Comparison of ENCODE assay signal across 8 cellular contexts in the genomic region with DNA sequence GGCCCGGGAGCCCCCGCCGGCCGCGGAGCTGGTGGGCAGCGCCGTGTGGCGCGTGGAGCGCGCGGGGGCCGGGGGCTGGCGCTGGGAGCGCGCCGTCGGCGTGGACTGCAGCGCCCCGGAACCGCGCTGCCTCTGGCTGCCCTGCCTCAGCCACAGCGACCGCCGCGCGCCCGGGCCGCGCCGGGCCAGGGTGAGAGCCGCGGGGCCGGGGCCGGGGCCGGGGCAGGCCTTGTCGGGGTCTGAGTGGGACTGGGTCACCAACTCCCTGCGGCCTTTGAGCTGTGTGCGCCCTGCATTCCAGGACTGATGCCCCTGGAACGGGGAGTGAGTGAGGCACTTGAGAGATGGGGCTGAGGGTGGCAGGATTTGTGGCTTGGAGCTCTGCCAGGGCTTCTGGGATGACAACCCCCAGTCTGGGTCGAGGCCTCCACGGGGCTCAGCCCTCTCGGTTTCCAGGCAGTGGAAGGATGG. TPM values are rescaled to one million over a fixed set of nuclear protein-coding genes. Genes with fewer than 3 reads are reported as not detected.
DNase-seq lines count a peak whose midpoint lies in the region; ATAC-seq and TF ChIP-seq lines count a peak whose summit lies in the region.

No MANE protein-coding gene starts in this region.

- H3K9me3 ChIP-seq in GM23248 (ENCODE audit: low read depth) = no peaks in the 10 kb centered on the region
- H3K9me3 ChIP-seq in RWPE2 (ENCODE audit: severe bottlenecking) = no peaks in the 10 kb centered on the region
- H3K9me3 ChIP-seq in gastrocnemius medialis = no peaks in the 10 kb centered on the region

- DNase-seq in GM23248 (peak; percentile 62), RWPE2 (ENCODE audit: low spot score) (peak; percentile 73), fibroblast of pulmonary artery (ENCODE audit: low read depth) (peak; percentile 58), gastrocnemius medialis (no peak), foreskin keratinocyte (no peak), NCI-H146 treated with DMSO at 0.1 percent for 48 hours (lab: John Stamatoyannopoulos, UW; ENCODE audit: unreplicated experiment) (no peak), NCI-H446 treated with DMSO at 0.1 percent for 48 hours (lab: John Stamatoyannopoulos, UW) (no peak), NAMALWA (ENCODE audit: low spot score) (no peak)

- H3K36me3 ChIP-seq in GM23248 (ENCODE audit: low read depth) (no peaks in the 10 kb centered on the region), RWPE2 (ENCODE audit: low read depth) (peaks cover 44% of the 10 kb centered on the region), gastrocnemius medialis (peaks cover 0 to 10% of the 10 kb centered on the region in 2 donors)

- intact Hi-C loops in gastrocnemius medialis (cut with DNase I; ENCODE audit: low total_unique reads) = no loop called here

- H3K27me3 ChIP-seq in GM23248 (replicated peaks; ENCODE audit: insufficient read depth) = no peaks in the 10 kb centered on the region
- no peaks in the 10 kb centered on the region for H3K27me3 ChIP-seq in RWPE2 (ENCODE audit: insufficient read depth, poor library complexity, severe bottlenecking)
- H3K27me3 ChIP-seq in gastrocnemius medialis = no peaks in the 10 kb centered on the region
- H3K27me3 ChIP-seq in foreskin keratinocyte = no peaks in the 10 kb centered on the region

- in situ Hi-C loops in GM23248 (cut with MboI) (no loop called here), gastrocnemius medialis (cut with MboI; ENCODE audit: low sequenced_read_pairs in 4 of 4) (no loop called here)

- H2AFZ ChIP-seq in GM23248 = no peak overlapping the region

- TF ChIP-seq CTCF in RWPE2 (IDR thresholded peaks at IDR 0.05; ENCODE audit: poor library complexity, severe bottlenecking) (no peak), fibroblast of pulmonary artery (IDR thresholded peaks at IDR 0.05; ENCODE audit: low read length, missing control alignments) (no peak), gastrocnemius medialis (IDR thresholded peaks at IDR 0.05 in 4 of 5, conservative IDR thresholded peaks at IDR 0.05 in 1 of 5) (no peak), foreskin keratinocyte (conservative IDR thresholded peaks at IDR 0.05) (no peak)

- peaks cover 88% of the 10 kb centered on the region for H3K79me2 ChIP-seq in GM23248 (ENCODE audit: insufficient read depth)

- peaks cover 26% of the 10 kb centered on the region for H3F3A ChIP-seq in GM23248 (ENCODE audit: insufficient read depth)

- H3K27ac ChIP-seq in GM23248 (peak overlapping the region; percentile 67), RWPE2 (ENCODE audit: poor library complexity, severe bottlenecking) (peak overlapping the region; percentile 99), gastrocnemius medialis (peak overlapping the region; percentile 73 to 87 (median 82)), foreskin keratinocyte (no peak overlapping the region)

- no peak for TF ChIP-seq POLR2A in gastrocnemius medialis (IDR thresholded peaks at IDR 0.05)

- ATAC-seq in RWPE2 (ENCODE audit: low read depth) (no peak), gastrocnemius medialis (peak; percentile 16 to 30), foreskin keratinocyte (no peak)

- H3K4me3 ChIP-seq in GM23248 = peak overlapping the region; percentile 91
- peak overlapping the region; percentile 55 for H3K4me3 ChIP-seq in RWPE2 (ENCODE audit: severe bottlenecking)
- peak overlapping the region; percentile 74 for H3K4me3 ChIP-seq in fibroblast of pulmonary artery (replicated peaks; ENCODE audit: low read depth, low read length)
- peak overlapping the region; percentile 19 to 56 (median 38) for H3K4me3 ChIP-seq in gastrocnemius medialis

- peak overlapping the region; percentile 80 for H3K9ac ChIP-seq in GM23248

- peaks cover 14% of the 10 kb centered on the region; the same call in 1 of the 2 replicates for H4K20me1 ChIP-seq in GM23248 (ENCODE audit: insufficient read depth)

- no peaks in the 10 kb centered on the region for H3K9me2 ChIP-seq in GM23248 (ENCODE audit: insufficient read depth)

- H3K4me2 ChIP-seq in GM23248 (ENCODE audit: unreplicated experiment) = peak overlapping the region; percentile 94

- H3K4me1 ChIP-seq in GM23248 (ENCODE audit: insufficient read depth) (peaks cover 61% of the 10 kb centered on the region), RWPE2 (ENCODE audit: insufficient read depth, poor library complexity, severe bottlenecking) (peaks cover 54% of the 10 kb centered on the region), gastrocnemius medialis (peaks cover 36 to 54% of the 10 kb centered on the region in 2 donors), foreskin keratinocyte (peaks cover 41% of the 10 kb centered on the region)

- WGBS in GM23248 (ENCODE audit: low coverage in 1 of 2, low lambda C conversion rate in 2 of 2, missing lambda C conversion rate in 2 of 2), 2 experiments = 1 to 2% methylated on average over 22 to 27 of the region's 44 CpGs

RNA-seq across cellular contexts. Expression of a gene that starts 25.7 kb away (rescaled TPM):
- total RNA-seq in GM23248 (2014; rRNA removed; shearing (Covaris generic)) = 64.2 and 69.4 TPM in 2 replicates
- 5.3 and 6.6 TPM in 2 replicates for polyA plus RNA-seq in GM23248 (2016; fragmentation: Nextera tagmentation; extraction: Ambion mirVana)
- 10 to 100 TPM in 3 of 4 donors, 1 to 10 TPM in 1; 8.0 to 22.7 (median 12.1) TPM for total RNA-seq in gastrocnemius medialis
- total RNA-seq in foreskin keratinocyte = 46.2 and 49.4 TPM in 2 replicates
- 21.7 and 25.9 TPM in 2 replicates for polyA plus RNA-seq in foreskin keratinocyte

Comparison
In these comparisons a context has a peak if more than half of its experiments do, and no peak if none do; other contexts are left out.
1. DNase-seq: peak in GM23248 (single experiment), RWPE2 (single experiment) and fibroblast of pulmonary artery (single experiment); none in gastrocnemius medialis (0 of 2), foreskin keratinocyte (0 of 2), NCI-H146 treated with DMSO at 0.1 percent for 48 hours (single experiment), NCI-H446 treated with DMSO at 0.1 percent for 48 hours (single experiment) and NAMALWA (single experiment).
2. H3K4me3 ChIP-seq: peak in every context shown above with its lines; median percentile 91 in GM23248; 74 in fibroblast of pulmonary artery; 55 in RWPE2; 38 in gastrocnemius medialis.
3. ATAC-seq: peak in gastrocnemius medialis (2 of 2); none in RWPE2 (single experiment) and foreskin keratinocyte (single experiment).